13 cellular contexts compared by ENCODE assay signal in genomic region chr15:93829115-93829849, GRCh38.
DNase-seq lines count a peak whose midpoint lies in the region; ATAC-seq and TF ChIP-seq lines count a peak whose summit lies in the region.
"Had no signal": no experiment of that assay in that cellular context is flagged by ENCODE, and none has a peak within 500 bp of the region (broad histone marks: within the 10 kb centered on the region; RNA-seq: fewer than 3 reads in every experiment).

No MANE protein-coding gene starts in this region.

- H3K27me3 ChIP-seq in left ventricle myocardium inferior (ENCODE audit: low read depth) = peaks cover 7% of the 10 kb centered on the region

- H3K4me3 Mint-ChIP-seq in type B pancreatic cell = peak overlapping the region; percentile 51
- H3K4me3 Mint-ChIP-seq in activated CD8-positive, alpha-beta memory T cell treated with anti-CD3 and anti-CD28 coated beads, Interleukin-2, amount 10 ng/mL, durations not matched to agents 7 days and 5 days = no peak overlapping the region
- H3K4me3 Mint-ChIP-seq: activated T-helper 1 cell treated with anti-CD3 and anti-CD28 coated beads, Interleukin-12 subunit alpha, Interleukin-12 subunit beta, Interleukin-2, Interleukin-4 antibody, amounts not matched to agents 30 ng/mL and 10 ng/mL and 1 ng/mL, durations not matched to agents 14 hours and 24 hours and 36 hours had no signal

- no peaks in the 10 kb centered on the region for H3K36me3 ChIP-seq in left ventricle myocardium inferior

- H3K4me1 ChIP-seq in left ventricle myocardium inferior = no peaks in the 10 kb centered on the region

- TF ChIP-seq CTCF in left ventricle myocardium inferior (IDR thresholded peaks at IDR 0.05; ENCODE audit: borderline replicate concordance) = no peak
- TF ChIP-seq CTCF in type B pancreatic cell (conservative IDR thresholded peaks at IDR 0.05) = no peak

- DNase-seq in SIG-M5 treated with dmso at 0.1 percent for 504 hours (lab: John Stamatoyannopoulos, UW; ENCODE audit: unreplicated experiment) (peak; percentile 7), SIG-M5 (lab: John Stamatoyannopoulos, UW) (no peak), SK-MEL-5 (ENCODE audit: low read depth, low spot score) (peak; percentile 26), left ventricle myocardium inferior (no peak), type B pancreatic cell (ENCODE audit: extremely low spot score, unreplicated experiment) (no peak)
- DNase-seq in activated CD8-positive, alpha-beta memory T cell treated with anti-CD3 and anti-CD28 coated beads, Interleukin-2, amount 10 ng/mL, durations not matched to agents 7 days and 5 days = no peak
- DNase-seq in effector CD4-positive, alpha-beta T cell = no peak
- DNase-seq: ACHN had no signal

- H3K27ac ChIP-seq in left ventricle myocardium inferior (replicated peaks) = peak overlapping the region; percentile 57
- H3K27ac ChIP-seq: HL-60, PC-9 had no signal

- no peaks in the 10 kb centered on the region for H3K9me3 Mint-ChIP-seq in type B pancreatic cell
- H3K9me3 Mint-ChIP-seq in activated CD8-positive, alpha-beta memory T cell treated with anti-CD3 and anti-CD28 coated beads, Interleukin-2, amount 10 ng/mL, durations not matched to agents 7 days and 5 days (ENCODE audit: low read depth) = no peaks in the 10 kb centered on the region
- H3K9me3 Mint-ChIP-seq: activated T-helper 1 cell treated with anti-CD3 and anti-CD28 coated beads, Interleukin-12 subunit alpha, Interleukin-12 subunit beta, Interleukin-2, Interleukin-4 antibody, amounts not matched to agents 30 ng/mL and 10 ng/mL and 1 ng/mL, durations not matched to agents 14 hours and 24 hours and 36 hours had no signal

- H3K27me3 Mint-ChIP-seq in type B pancreatic cell = no peaks in the 10 kb centered on the region
- H3K27me3 Mint-ChIP-seq in activated CD8-positive, alpha-beta memory T cell treated with anti-CD3 and anti-CD28 coated beads, Interleukin-2, amount 10 ng/mL, durations not matched to agents 7 days and 5 days = peaks cover 4% of the 10 kb centered on the region

- in situ Hi-C loops in SK-MEL-5 (cut with HindIII; ENCODE audit: low pct_unique_long_range_greater_than_20kb, low sequenced_read_pairs) = no loop called here

- CTCF ChIA-PET in activated CD8-positive, alpha-beta memory T cell treated with anti-CD3 and anti-CD28 coated beads, Interleukin-2, amount 10 ng/mL, durations not matched to agents 7 days and 5 days (lab: Charles Lee) = no interaction called here

- intact Hi-C loops in left ventricle myocardium inferior (cut with micrococcal nuclease) = no loop called here

- no peak overlapping the region for H3K4me3 ChIP-seq in left ventricle myocardium inferior
- H3K4me3 ChIP-seq: PC-9, skin epidermis had no signal

- no peak for ATAC-seq in activated CD8-positive, alpha-beta memory T cell treated with anti-CD3 and anti-CD28 coated beads, Interleukin-2, amount 10 ng/mL, durations not matched to agents 7 days and 5 days
- ATAC-seq in GM19351 (IDR thresholded peaks at IDR 0.05; ENCODE audit: unreplicated experiment) = no peak

- H3K9me3 ChIP-seq in left ventricle myocardium inferior (replicated peaks) = no peaks in the 10 kb centered on the region

- H3K4me1 Mint-ChIP-seq in type B pancreatic cell (ENCODE audit: unreplicated experiment) = peaks cover 46% of the 10 kb centered on the region
- no peaks in the 10 kb centered on the region for H3K4me1 Mint-ChIP-seq in activated CD8-positive, alpha-beta memory T cell treated with anti-CD3 and anti-CD28 coated beads, Interleukin-2, amount 10 ng/mL, durations not matched to agents 7 days and 5 days

- no peaks in the 10 kb centered on the region for H3K36me3 Mint-ChIP-seq in type B pancreatic cell
- no peaks in the 10 kb centered on the region for H3K36me3 Mint-ChIP-seq in activated CD8-positive, alpha-beta memory T cell treated with anti-CD3 and anti-CD28 coated beads, Interleukin-2, amount 10 ng/mL, durations not matched to agents 7 days and 5 days

- peak overlapping the region; percentile 98 for H3K27ac Mint-ChIP-seq in type B pancreatic cell
- no peak overlapping the region for H3K27ac Mint-ChIP-seq in activated CD8-positive, alpha-beta memory T cell treated with anti-CD3 and anti-CD28 coated beads, Interleukin-2, amount 10 ng/mL, durations not matched to agents 7 days and 5 days
- H3K27ac Mint-ChIP-seq: activated T-helper 1 cell treated with anti-CD3 and anti-CD28 coated beads, Interleukin-12 subunit alpha, Interleukin-12 subunit beta, Interleukin-2, Interleukin-4 antibody, amounts not matched to agents 30 ng/mL and 10 ng/mL and 1 ng/mL, durations not matched to agents 14 hours and 24 hours and 36 hours had no signal

Comparison
In these comparisons a context has a peak if more than half of its experiments do, and no peak if none do; other contexts are left out.
1. DNase-seq: peak in SIG-M5 treated with dmso at 0.1 percent for 504 hours (single experiment) and SK-MEL-5 (single experiment); none in SIG-M5 (single experiment), left ventricle myocardium inferior (single experiment), type B pancreatic cell (single experiment), activated CD8-positive, alpha-beta memory T cell treated with anti-CD3 and anti-CD28 coated beads, Interleukin-2, amount 10 ng/mL, durations not matched to agents 7 days and 5 days (single experiment) and effector CD4-positive, alpha-beta T cell (single experiment).